ENCODE assay signal across 21 cellular contexts in genomic region chr15:39748276-39748675, GRCh38. TPM values are rescaled to one million over a fixed set of nuclear protein-coding genes. Genes with fewer than 3 reads are reported as not detected.
DNase-seq lines count a peak whose midpoint lies in the region; ATAC-seq and TF ChIP-seq lines count a peak whose summit lies in the region.
"Had no signal": no experiment of that assay in that cellular context is flagged by ENCODE, and none has a peak within 500 bp of the region (broad histone marks: within the 10 kb centered on the region; RNA-seq: fewer than 3 reads in every experiment).

No MANE protein-coding gene starts in this region.

- peaks cover 26% of the 10 kb centered on the region for H3K4me1 ChIP-seq in ACC112 (ENCODE audit: control insufficient read depth, insufficient read depth, low read length, unreplicated experiment)
- no peaks in the 10 kb centered on the region for H3K4me1 ChIP-seq in body of pancreas
- H3K4me1 ChIP-seq: prostate gland, SJCRH30, upper lobe of right lung had no signal

- no peak for TF ChIP-seq POLR2A in body of pancreas (IDR thresholded peaks at IDR 0.05)

- no peaks in the 10 kb centered on the region for H3K79me2 ChIP-seq in ACC112 (ENCODE audit: control insufficient read depth, insufficient read depth, low read length, unreplicated experiment)

- 26 to 28% methylated on average over 2 of the region's 2 CpGs for WGBS in body of pancreas, 2 donors

- H3K27ac ChIP-seq in ACC112 (ENCODE audit: low read depth, low read length) (no peak overlapping the region), body of pancreas (peak overlapping the region in 3 of 4 donors; percentile 48 to 65 (median 50))
- H3K27ac ChIP-seq: left ventricle myocardium inferior, prostate gland, SJCRH30, upper lobe of right lung had no signal

- peak; percentile 26 for DNase-seq in HT-29 (ENCODE audit: low spot score)
- peak in 1 of 4 donors; percentile 19 for DNase-seq in body of pancreas
- DNase-seq in glomerular visceral epithelial cell (ENCODE audit: extremely low spot score) = peak; percentile 45
- DNase-seq in GOT3 (lab: John Stamatoyannopoulos, UW) = no peak
- no peak for DNase-seq in DMS53 (lab: John Stamatoyannopoulos, UW)
- no peak for DNase-seq in KG1 (lab: John Stamatoyannopoulos, UW)
- DNase-seq: activated CD4-positive, alpha-beta T cell treated with anti-CD3 and anti-CD28 coated beads, Interleukin-2, amount 10 ng/mL, durations not matched to agents 7 days and 5 days; aorta; C1 segment of cervical spinal cord; Karpas-422; left ventricle myocardium inferior; NCI-H1092 treated with DMSO at 0.1 percent for 48 hours; NCI-H2029 treated with DMSO at 0.1 percent for 48 hours; NCI-H82; OCI-M1; SJCRH30; substantia nigra; upper lobe of right lung had no signal

- H3K4me3 ChIP-seq in ACC112 (ENCODE audit: low read depth, low read length) (peak overlapping the region; percentile 28; the same call in 1 of the 2 replicates), body of pancreas (no peak overlapping the region)
- H3K4me3 ChIP-seq: left ventricle myocardium inferior, prostate gland, SJCRH30, upper lobe of right lung had no signal

- H2AFZ ChIP-seq in ACC112 (ENCODE audit: low read length, unreplicated experiment) = peak overlapping the region; percentile 16

- intact Hi-C loops in body of pancreas (cut with DNase I) = no loop called here

- ATAC-seq in body of pancreas = peak; percentile 64
- ATAC-seq in HG03139 (IDR thresholded peaks at IDR 0.05; ENCODE audit: unreplicated experiment) = no peak
- ATAC-seq: upper lobe of right lung had no signal

- H3K36me3 ChIP-seq in ACC112 (ENCODE audit: insufficient read depth, low read length) (no peaks in the 10 kb centered on the region), body of pancreas (replicated peaks in 1 of 2; ENCODE audit: insufficient read depth in 1 of 2, low read depth in 2 of 2) (no peaks in the 10 kb centered on the region)
- H3K36me3 ChIP-seq: left ventricle myocardium inferior, prostate gland, SJCRH30, upper lobe of right lung had no signal

- H3K27me3 ChIP-seq in ACC112 (ENCODE audit: insufficient read depth, low read length) (no peaks in the 10 kb centered on the region), body of pancreas (no peaks in the 10 kb centered on the region)
- H3K27me3 ChIP-seq: SJCRH30, upper lobe of right lung had no signal

- H3K9me3 ChIP-seq in body of pancreas = no peaks in the 10 kb centered on the region
- H3K9me3 ChIP-seq: left ventricle myocardium inferior, prostate gland, SJCRH30, upper lobe of right lung had no signal

- no peak for TF ChIP-seq CTCF in body of pancreas (IDR thresholded peaks at IDR 0.05)

RNA-seq across cellular contexts. Expression of gene FSIP1, which starts 34.4 kb away (rescaled TPM):
- 0.48 and 2.1 TPM in 2 replicates for total RNA-seq in HT-29 (2014; rRNA removed; shearing (Covaris generic))
- total RNA-seq in body of pancreas = under 1 TPM in 1 of 2 donors, not detected in 1; 0.33 TPM

Comparison
In these comparisons a context has a peak if more than half of its experiments do, and no peak if none do; other contexts are left out.
1. DNase-seq: peak in HT-29 (single experiment) and glomerular visceral epithelial cell (single experiment); none in GOT3 (single experiment), DMS53 (single experiment) and KG1 (single experiment).